Comparison of ENCODE assay signal across 9 cellular contexts in the genomic region with DNA sequence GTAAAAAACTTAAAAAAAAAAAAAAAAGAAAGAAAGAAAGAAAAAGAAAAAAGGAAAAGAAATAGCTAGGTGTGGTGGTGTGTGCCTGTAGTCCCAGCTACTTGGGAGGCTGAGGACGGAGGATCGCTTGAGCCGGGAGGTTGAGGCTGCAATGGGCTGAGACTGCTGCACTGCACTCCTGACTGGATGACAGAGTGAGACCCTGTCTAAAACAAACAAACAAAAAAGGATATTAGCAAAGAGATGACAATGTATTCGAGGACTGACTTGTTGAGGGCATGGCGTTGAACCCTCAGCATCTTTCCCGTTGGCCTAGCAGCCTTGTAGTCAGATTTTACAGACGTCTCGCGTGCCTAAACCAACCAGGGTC. TPM values are rescaled to one million over a fixed set of nuclear protein-coding genes. Genes with fewer than 3 reads are reported as not detected.
DNase-seq lines count a peak whose midpoint lies in the region; ATAC-seq, FAIRE-seq and TF ChIP-seq lines count a peak whose summit lies in the region.
"Had no signal": no experiment of that assay in that cellular context is flagged by ENCODE, and none has a peak within 500 bp of the region (broad histone marks: within the 10 kb centered on the region; RNA-seq: fewer than 3 reads in every experiment).

No MANE protein-coding gene starts in this region.

- H3K9me3 ChIP-seq in cardiac muscle cell (ENCODE audit: low read depth): no peaks in the 10 kb centered on the region
- H3K9me3 ChIP-seq in mononuclear cell (ENCODE audit: low read depth, low read length): no peaks in the 10 kb centered on the region
- H3K9me3 ChIP-seq in uterus: no peaks in the 10 kb centered on the region

- FAIRE-seq in bronchial epithelial cell (lab: Jason Lieb, UNC): no peak

- H3K27ac ChIP-seq in cardiac muscle cell: peak overlapping the region; percentile 4
- peak overlapping the region; percentile 78 to 90 for H3K27ac ChIP-seq in uterus

- no peak for TF ChIP-seq CTCF in cardiac muscle cell (IDR thresholded peaks at IDR 0.05; ENCODE audit: low read depth, low read length)
- no peak for TF ChIP-seq CTCF in bronchial epithelial cell (IDR thresholded peaks at IDR 0.05; ENCODE audit: insufficient read depth, low read length, severe bottlenecking)
- TF ChIP-seq CTCF in uterus (IDR thresholded peaks at IDR 0.05): no peak

- DNase-seq in cardiac muscle cell (ENCODE audit: low read depth in 1 of 2, low spot score in 1 of 2) (no peak), left cardiac atrium (no peak), bronchial epithelial cell (ENCODE audit: low read depth) (no peak), uterus (no peak), middle frontal gyrus (ENCODE audit: extremely low spot score, low spot score) (no peak), globus pallidus (ENCODE audit: low spot score) (no peak)
- DNase-seq: NCI-H187 treated with DMSO at 0.1 percent for 48 hours had no signal

- H3K36me3 ChIP-seq in cardiac muscle cell (no peaks in the 10 kb centered on the region), bronchial epithelial cell (ENCODE audit: control insufficient read depth, insufficient read depth, low read length) (no peaks in the 10 kb centered on the region), uterus (no peaks in the 10 kb centered on the region)

- H3K4me3 ChIP-seq in cardiac muscle cell: peak overlapping the region; percentile 61
- peak overlapping the region; percentile 56 for H3K4me3 ChIP-seq in bronchial epithelial cell (ENCODE audit: low read depth, low read length)
- peak overlapping the region; percentile 57 for H3K4me3 ChIP-seq in mononuclear cell (ENCODE audit: low read length)
- H3K4me3 ChIP-seq in uterus: peak overlapping the region; percentile 51 to 89

- no peaks in the 10 kb centered on the region for H3K27me3 ChIP-seq in cardiac muscle cell
- no peaks in the 10 kb centered on the region for H3K27me3 ChIP-seq in bronchial epithelial cell (ENCODE audit: control insufficient read depth, insufficient read depth, low read length)
- H3K27me3 ChIP-seq in mononuclear cell (ENCODE audit: insufficient read depth, low read length): no peaks in the 10 kb centered on the region
- no peaks in the 10 kb centered on the region for H3K27me3 ChIP-seq in uterus

- intact Hi-C loops in left cardiac atrium (cut with DNase I): no loop called here
- intact Hi-C loops in uterus (cut with DNase I; ENCODE audit: low total_unique reads): no loop called here

- peaks cover 11% of the 10 kb centered on the region for H3K4me1 ChIP-seq in cardiac muscle cell (ENCODE audit: low read depth)
- peaks cover 18% of the 10 kb centered on the region for H3K4me1 ChIP-seq in mononuclear cell (ENCODE audit: insufficient read depth, low read length)
- no peaks in the 10 kb centered on the region for H3K4me1 ChIP-seq in uterus

- no peak for TF ChIP-seq POLR2A in uterus (IDR thresholded peaks at IDR 0.05)

- ATAC-seq in left cardiac atrium (no peak), GM18873 (IDR thresholded peaks at IDR 0.05; ENCODE audit: low FRiP score, unreplicated experiment) (no peak)

RNA-seq across cellular contexts. Expression of a gene that starts 0.6 kb away (rescaled TPM):
- total RNA-seq in cardiac muscle cell: 35.4 and 38.6 TPM in 2 replicates
- polyA plus RNA-seq in cardiac muscle cell: 67.4 and 97.9 TPM in 2 replicates
- 10 to 100 TPM; 33.7 to 37.9 TPM for total RNA-seq in left cardiac atrium
- total RNA-seq in bronchial epithelial cell: 15.3 and 21.9 TPM in 2 replicates
- 14.8 TPM for total RNA-seq in mononuclear cell
- 10 to 100 TPM; 12.4 to 39.0 (median 19.2) TPM for total RNA-seq in uterus
